ENCODE assay signal across 1 cellular context in genomic region chr10:13633689-13634088, GRCh38.
TF ChIP-seq lines count a peak whose summit lies in the region.

No MANE protein-coding gene starts in this region.

TF ChIP-seq in K562, 482 proteins besides CTCF, POLR2A, EP300 and RAD21 (continued from another document):
- TF ChIP-seq POLR2H (tag; IDR thresholded peaks at IDR 0.05; ENCODE audit: low read depth) (no peak), ZNF764 (CRISPR knock-in tag; IDR thresholded peaks at IDR 0.05; ENCODE audit: low read depth) (no peak)
